23 cellular contexts compared by ENCODE assay signal in the genomic region with DNA sequence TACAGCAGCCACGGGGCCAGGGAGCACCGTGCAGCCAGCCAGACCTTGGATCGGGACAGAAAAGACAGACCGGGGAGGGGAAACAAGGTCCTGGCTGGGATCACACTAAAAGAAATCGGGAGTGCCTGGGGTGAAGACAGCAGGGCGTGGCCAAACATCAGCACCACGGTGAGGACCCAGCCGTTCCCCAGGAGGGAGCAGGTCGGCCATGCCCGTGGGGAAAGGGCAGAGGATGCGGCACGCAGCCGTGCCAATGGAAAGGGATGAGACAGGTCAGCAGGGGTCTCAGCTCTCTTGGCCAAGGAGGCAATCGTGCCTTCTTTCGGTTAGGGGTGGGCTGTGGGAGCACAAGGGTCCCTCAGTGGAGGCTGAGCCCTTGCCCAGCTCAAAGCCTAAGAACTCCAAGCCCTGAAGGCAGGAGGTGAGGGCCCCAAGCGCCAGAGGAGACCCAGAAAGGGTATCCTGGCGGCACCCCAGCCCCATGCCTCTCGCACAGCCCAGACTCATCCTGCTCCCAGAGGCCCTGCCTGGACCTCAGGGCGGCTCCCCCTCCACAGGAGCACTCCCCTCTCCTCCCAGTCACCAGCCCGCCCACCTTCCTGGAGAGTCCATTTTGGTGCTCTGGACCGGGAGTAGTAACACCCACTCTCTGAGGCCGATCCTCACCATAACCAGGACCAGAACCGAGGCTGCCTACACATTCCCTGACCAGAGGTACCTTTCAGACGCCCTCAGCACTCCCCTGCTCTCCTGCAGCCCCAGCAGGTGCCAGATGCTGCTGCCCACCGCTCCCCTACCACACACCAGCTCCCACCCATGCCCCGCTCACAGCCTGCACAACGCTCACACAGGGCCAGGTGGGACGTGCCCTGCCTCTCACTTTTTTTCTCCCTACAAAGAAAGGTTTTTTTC. TPM values are rescaled to one million over a fixed set of nuclear protein-coding genes. Genes with fewer than 3 reads are reported as not detected.
DNase-seq lines count a peak whose midpoint lies in the region; ATAC-seq, FAIRE-seq and TF ChIP-seq lines count a peak whose summit lies in the region.
"Had no signal": no experiment of that assay in that cellular context is flagged by ENCODE, and none has a peak within 500 bp of the region (broad histone marks: within the 10 kb centered on the region; RNA-seq: fewer than 3 reads in every experiment).

No MANE protein-coding gene starts in this region.

- H2BK120ac ChIP-seq in H1 (replicated peaks; ENCODE audit: low read depth, low read length): no peak overlapping the region

- no peak overlapping the region for H3K18ac ChIP-seq in H1 (ENCODE audit: extremely low read depth, low read length)

- no peak overlapping the region for H3K14ac ChIP-seq in H1 (ENCODE audit: insufficient read length)

- intact Hi-C loops in ovary (cut with DNase I): no loop called here

- no peak for FAIRE-seq in H1 (lab: Jason Lieb, UNC)

- H2BK20ac ChIP-seq in H1 (ENCODE audit: low read length): no peak overlapping the region

- H3K9me3 Mint-ChIP-seq in activated CD8-positive, alpha-beta memory T cell treated with anti-CD3 and anti-CD28 coated beads, Interleukin-2, amount 10 ng/mL, durations not matched to agents 7 days and 5 days (ENCODE audit: low read depth): no peaks in the 10 kb centered on the region

- H3K4me1 Mint-ChIP-seq in activated CD8-positive, alpha-beta memory T cell treated with anti-CD3 and anti-CD28 coated beads, Interleukin-2, amount 10 ng/mL, durations not matched to agents 7 days and 5 days: peaks cover 2% of the 10 kb centered on the region

- H3K27me3 ChIP-seq in H1 (replicated peaks in 1 of 4; ENCODE audit: control insufficient read depth in 3 of 4, extremely low read depth in 1 of 4, insufficient read depth in 3 of 4, low read length in 3 of 4) (no peaks in the 10 kb centered on the region), ovary (no peaks in the 10 kb centered on the region)
- H3K27me3 ChIP-seq: BE2C had no signal

- no peak overlapping the region for H4K91ac ChIP-seq in H1 (replicated peaks; ENCODE audit: insufficient read length, low read length)

- H3K56ac ChIP-seq in H1 (replicated peaks; ENCODE audit: insufficient read length, low read depth, low read length): no peak overlapping the region

- no peak for TF ChIP-seq RAD21 in H1 (IDR thresholded peaks at IDR 0.05 in 1 of 2, conservative IDR thresholded peaks at IDR 0.05 in 1 of 2; ENCODE audit: low read depth in 2 of 2, low read length in 2 of 2)

- DNase-seq in activated CD8-positive, alpha-beta memory T cell treated with anti-CD3 and anti-CD28 coated beads, Interleukin-2, amount 10 ng/mL, durations not matched to agents 7 days and 5 days: no peak
- no peak for DNase-seq in activated CD8-positive, alpha-beta memory T cell treated with anti-CD3 and anti-CD28 coated beads, Interleukin-2, amount 50 U/mL, for 4 hours
- no peak for DNase-seq in H1 (ENCODE audit: low read depth in 1 of 2, low spot score in 2 of 2)
- DNase-seq in mesenteric fat pad (ENCODE audit: low spot score): peak; percentile 83
- DNase-seq in stimulated activated naive CD8-positive, alpha-beta T cell treated with anti-CD3 and anti-CD28 coated beads, Interleukin-15, Interleukin-2, amounts not matched to agents 100 U/mL and 50 U/mL, for 24 hours: no peak
- no peak for DNase-seq in ovary
- DNase-seq in stimulated activated CD4-positive, alpha-beta T cell treated with anti-CD3 and anti-CD28 coated beads, Interleukin-1b, Interleukin-23, amount 100 ng/mL, for 48 hours: no peak
- DNase-seq in activated gamma-delta T cell (lab: John Stamatoyannopoulos, UW): no peak
- DNase-seq: BE2C; CD4-positive, CD25-positive, alpha-beta regulatory T cell; COR-L47; GDM1; GM23248; HCEC 1CT; NCI-H1417; NCI-H1930; NCI-H226; NCI-H524; SIG-M5 had no signal

- CTCF ChIA-PET in activated CD8-positive, alpha-beta memory T cell treated with anti-CD3 and anti-CD28 coated beads, Interleukin-2, amount 10 ng/mL, durations not matched to agents 7 days and 5 days (lab: Charles Lee): interaction anchor here (0.7 to 2.3 kb wide), 3 partner anchors 11 to 24 kb away, joined by 3 to 6 read pairs (median 3); a partner anchor contains a TSS
- CTCF ChIA-PET in H1 (lab: Charles Lee; ENCODE audit: partially characterized antibody): no interaction called here

- H3K23ac ChIP-seq in H1 (ENCODE audit: insufficient read length): no peak overlapping the region

- H3K4me2 ChIP-seq in H1 (ENCODE audit: insufficient read depth in 1 of 2, low read depth in 2 of 2, low read length in 2 of 2): no peak overlapping the region

- H2BK15ac ChIP-seq in H1 (ENCODE audit: low read length): no peak overlapping the region

- no peak overlapping the region; the same call in 1 of the 2 replicates for H4K8ac ChIP-seq in H1 (ENCODE audit: extremely low read depth, insufficient read depth, low read length)

- H4K5ac ChIP-seq in H1 (ENCODE audit: insufficient read length, low read depth, low read length): no peak overlapping the region

- TF ChIP-seq EP300 in H1 (IDR thresholded peaks at IDR 0.05; ENCODE audit: borderline replicate concordance in 1 of 2, low read depth in 2 of 2, low read length in 2 of 2) (no peak), ovary (IDR thresholded peaks at IDR 0.05) (no peak)

- H2BK12ac ChIP-seq in H1 (ENCODE audit: low read depth, low read length): no peak overlapping the region

- no peaks in the 10 kb centered on the region for H3K4me1 ChIP-seq in H1 (replicated peaks in 1 of 4; ENCODE audit: control insufficient read depth in 3 of 4, insufficient read depth in 4 of 4, low read length in 3 of 4)
- H3K4me1 ChIP-seq in ovary (ENCODE audit: insufficient read depth): no peaks in the 10 kb centered on the region
- H3K4me1 ChIP-seq: BE2C had no signal

- peaks cover 2% of the 10 kb centered on the region for H3K36me3 Mint-ChIP-seq in activated CD8-positive, alpha-beta memory T cell treated with anti-CD3 and anti-CD28 coated beads, Interleukin-2, amount 10 ng/mL, durations not matched to agents 7 days and 5 days

- H3K27me3 Mint-ChIP-seq in activated CD8-positive, alpha-beta memory T cell treated with anti-CD3 and anti-CD28 coated beads, Interleukin-2, amount 10 ng/mL, durations not matched to agents 7 days and 5 days: no peaks in the 10 kb centered on the region
- H3K27me3 Mint-ChIP-seq: CD4-positive, CD25-positive, alpha-beta regulatory T cell had no signal

- TF ChIP-seq POLR2A in H1 (IDR thresholded peaks at IDR 0.05; ENCODE audit: control extremely low read depth in 1 of 2, low read depth in 2 of 2, low read length in 2 of 2): no peak
- no peak for TF ChIP-seq POLR2A in ovary (IDR thresholded peaks at IDR 0.05)

- no peak overlapping the region for H3K4me3 Mint-ChIP-seq in activated CD8-positive, alpha-beta memory T cell treated with anti-CD3 and anti-CD28 coated beads, Interleukin-2, amount 10 ng/mL, durations not matched to agents 7 days and 5 days
- H3K4me3 Mint-ChIP-seq: CD4-positive, CD25-positive, alpha-beta regulatory T cell had no signal

- peaks cover 11 to 26% (median 23%) of the 10 kb centered on the region in 4 experiments; a peak in 7 of 8 replicates for H3K36me3 ChIP-seq in H1 (ENCODE audit: control insufficient read depth in 2 of 4, insufficient read depth in 4 of 4, low read length in 3 of 4)
- H3K36me3 ChIP-seq in ovary: no peaks in the 10 kb centered on the region

- peaks cover 2 to 6% of the 10 kb centered on the region in 2 experiments for H4K20me1 ChIP-seq in H1 (replicated peaks in 1 of 2; ENCODE audit: control insufficient read depth in 1 of 2, insufficient read depth in 2 of 2, low read length in 2 of 2)

- H3K27ac Mint-ChIP-seq in activated CD8-positive, alpha-beta memory T cell treated with anti-CD3 and anti-CD28 coated beads, Interleukin-2, amount 10 ng/mL, durations not matched to agents 7 days and 5 days: peak overlapping the region; percentile 33

- no peak overlapping the region for H3K9ac ChIP-seq in H1 (replicated peaks in 1 of 4; ENCODE audit: extremely low read depth in 1 of 4, low read depth in 3 of 4, low read length in 3 of 4)
- H3K9ac ChIP-seq: GM23248 had no signal

- H2AK5ac ChIP-seq in H1 (ENCODE audit: low read depth, low read length): no peak overlapping the region

- TF ChIP-seq CTCF in H1 (IDR thresholded peaks at IDR 0.05; ENCODE audit: control extremely low read depth in 1 of 3, insufficient read depth in 1 of 3, low read depth in 1 of 3, low read length in 3 of 3) (no peak), ovary (IDR thresholded peaks at IDR 0.05) (no peak)

- no peaks in the 10 kb centered on the region for H3K23me2 ChIP-seq in H1 (ENCODE audit: low read depth, low read length)

- peak overlapping the region; percentile 5; the same call in 1 of the 2 replicates for H3K27ac ChIP-seq in H1 (ENCODE audit: low read depth, low read length)
- H3K27ac ChIP-seq in ovary: no peak overlapping the region
- H3K27ac ChIP-seq: 22Rv1, GM23248 had no signal

- H2BK5ac ChIP-seq in H1 (ENCODE audit: low read depth, low read length): no peak overlapping the region

- H3K4ac ChIP-seq in H1 (replicated peaks; ENCODE audit: insufficient read length, low read depth, low read length): no peak overlapping the region

- ATAC-seq in activated CD8-positive, alpha-beta memory T cell treated with anti-CD3 and anti-CD28 coated beads, Interleukin-2, amount 10 ng/mL, durations not matched to agents 7 days and 5 days: no peak
- peak; percentile 30 for ATAC-seq in stimulated activated naive CD8-positive, alpha-beta T cell treated with anti-CD3 and anti-CD28 coated beads, Interleukin-15, Interleukin-2, amounts not matched to agents 100 U/mL and 50 U/mL, for 24 hours

- H3K79me1 ChIP-seq in H1 (ENCODE audit: low read depth, low read length): no peaks in the 10 kb centered on the region; the same call in 1 of the 2 replicates

- H3K4me3 ChIP-seq in H1 (ENCODE audit: extremely low read depth in 1 of 4, insufficient read depth in 2 of 4, low read depth in 3 of 4, low read length in 4 of 4) (no peak overlapping the region), ovary (no peak overlapping the region)
- H3K4me3 ChIP-seq: GM23248 had no signal

- POLR2A ChIA-PET in H1 (lab: Charles Lee; ENCODE audit: partially characterized antibody): no interaction called here

- no peaks in the 10 kb centered on the region for H3K9me3 ChIP-seq in H1 (ENCODE audit: insufficient read depth in 2 of 2, low read depth in 1 of 2, low read length in 1 of 2)
- H3K9me3 ChIP-seq in ovary: no peaks in the 10 kb centered on the region
- H3K9me3 ChIP-seq: BE2C had no signal

- H2AFZ ChIP-seq in H1 (ENCODE audit: low read length): no peak overlapping the region
- H2AFZ ChIP-seq: GM23248 had no signal

- no peaks in the 10 kb centered on the region for H3K79me2 ChIP-seq in H1 (ENCODE audit: control insufficient read depth in 1 of 2, insufficient read depth in 2 of 2, low read length in 2 of 2)

- WGBS in H1 (ENCODE audit: extremely low coverage in 1 of 2, insufficient coverage in 1 of 2, insufficient read length in 1 of 2, insufficient replicate concordance in 2 of 2, low coverage in 1 of 2, low lambda C conversion rate in 2 of 2, missing lambda C conversion rate in 1 of 2), 2 experiments: 85% methylated on average over 28 of the region's 28 CpGs; no CpG with 5 or more reads in 1 of the 2 experiments
- WGBS in ovary, 3 donors: 86 to 87% (median 86%) methylated on average over 28 of the region's 28 CpGs

RNA-seq across cellular contexts. Expression of a gene that starts 23.2 kb away (rescaled TPM):
- total RNA-seq in activated CD8-positive, alpha-beta memory T cell treated with anti-CD3 and anti-CD28 coated beads, Interleukin-2, amount 10 ng/mL, durations not matched to agents 7 days and 5 days: not detected
- total RNA-seq in H1 (2021; fragmentation: NEBNext Ultra II Directional; extraction: Animal tissue kit (Norgen Biotek cat#: 25700)): 0.20 and 0.57 TPM in 2 replicates
- polyA plus RNA-seq in H1 (2011; rRNA removed): 0.20 and 0.36 TPM in 2 replicates
- 0.26 TPM for polyA plus RNA-seq in H1 (2011; cell fraction: cytosol; rRNA removed)
- 0.40 TPM for polyA plus RNA-seq in H1 (2011; cell fraction: nucleus; rRNA removed)
- polyA plus RNA-seq in H1 (2012, experiment 1 of 2): 0.12 to 0.29 TPM (median 0.23 TPM) in 4 replicates
- polyA plus RNA-seq in H1 (2012, experiment 2 of 2): 0.09 TPM
- polyA plus RNA-seq in H1 (2013, experiment 1 of 2): 0.30 TPM
- 0.33 TPM for polyA plus RNA-seq in H1 (2013, experiment 2 of 2)
- 0.17 and 0.28 TPM in 2 replicates for polyA minus RNA-seq in H1 (2011; rRNA and poly(A)+ RNA removed)
- not detected for polyA minus RNA-seq in H1 (2011; cell fraction: cytosol; rRNA and poly(A)+ RNA removed)
- 1.00 TPM for polyA minus RNA-seq in H1 (2011; cell fraction: nucleus; rRNA and poly(A)+ RNA removed)
- total RNA-seq in mesenteric fat pad: not detected
- 1 to 10 TPM in 2 of 7 donors, under 1 TPM in 4, not detected in 1; 0.37 to 2.6 (median 0.68) TPM for total RNA-seq in ovary
- 1 to 10 TPM in 1 of 2 donors, under 1 TPM in 1; 0.31 to 3.5 TPM for polyA plus RNA-seq in ovary
- total RNA-seq: CD4-positive, CD25-positive, alpha-beta regulatory T cell; Daoy; GM23248; RPMI7951 had no signal
- polyA plus RNA-seq: AG04450; CD4-positive, CD25-positive, alpha-beta regulatory T cell; GM23248 had no signal
